8 cellular contexts compared by ENCODE assay signal in genomic region chr2:28567076-28567471, GRCh38.
A peak's percentile ranks its signal among the peaks of the same experiment; 100 is the strongest.
DNase-seq lines count a peak whose midpoint lies in the region; ATAC-seq and TF ChIP-seq lines count a peak whose summit lies in the region.

No MANE protein-coding gene starts in this region.

- H3K36me3 ChIP-seq in ascending aorta, result no peaks in the 10 kb centered on the region
- H3K36me3 ChIP-seq in iPS-20b (ENCODE audit: insufficient read depth, low read depth, low read length), result no peaks in the 10 kb centered on the region

- no peak for TF ChIP-seq CTCF in ascending aorta (IDR thresholded peaks at IDR 0.05)

- H3K4me3 ChIP-seq in ascending aorta (peak overlapping the region; percentile 50 to 71), iPS-20b (ENCODE audit: low read length) (peak overlapping the region; percentile 79), skin epidermis (peak overlapping the region; percentile 39 to 58 (median 47))

- H3K27ac ChIP-seq in ascending aorta (peak overlapping the region; percentile 5 to 39), iPS-20b (ENCODE audit: low read length) (no peak overlapping the region), skin epidermis (peak overlapping the region in 18 of 21 experiments; percentile 45 to 85 (median 76))

- DNase-seq in NCI-H510A treated with DMSO at 0.1 percent for 48 hours (lab: John Stamatoyannopoulos, UW) (peak; percentile 43), NCI-H510A (lab: John Stamatoyannopoulos, UW) (no peak), NCI-H1417 treated with DMSO at 0.1 percent for 48 hours (lab: John Stamatoyannopoulos, UW) (peak; percentile 73), ascending aorta (ENCODE audit: low spot score in 2 of 2) (no peak), HuH-7.5 (ENCODE audit: low spot score) (no peak)

- peak overlapping the region; percentile 66; the same call in 1 of the 2 replicates for H3K9ac ChIP-seq in iPS-20b (ENCODE audit: low read depth, low read length)

- H3K9me3 ChIP-seq in ascending aorta (no peaks in the 10 kb centered on the region), iPS-20b (ENCODE audit: insufficient read depth, low read depth, low read length) (no peaks in the 10 kb centered on the region)

- no peaks in the 10 kb centered on the region for H3K27me3 ChIP-seq in ascending aorta
- peaks cover 14% of the 10 kb centered on the region for H3K27me3 ChIP-seq in iPS-20b (ENCODE audit: insufficient read depth, low read length)

- intact Hi-C loops in ascending aorta (cut with DNase I), result loop anchor here (1.0 to 10.0 kb wide), 6 partner anchors 16 to 882 kb away; partner anchors contain the start of genes SPDYA and WDR43

- no peak for ATAC-seq in HG02884 (IDR thresholded peaks at IDR 0.05; ENCODE audit: unreplicated experiment)

- H3K4me1 ChIP-seq in ascending aorta (peaks cover 0 to 5% of the 10 kb centered on the region in 2 donors), iPS-20b (ENCODE audit: insufficient read depth, low read length) (no peaks in the 10 kb centered on the region)

Comparison
In these comparisons a context has a peak if more than half of its experiments do, and no peak if none do; other contexts are left out.
1. DNase-seq: peak in NCI-H510A treated with DMSO at 0.1 percent for 48 hours (single experiment) and NCI-H1417 treated with DMSO at 0.1 percent for 48 hours (single experiment); none in NCI-H510A (single experiment), ascending aorta (0 of 2) and HuH-7.5 (single experiment).
2. Peak in every context shown above with its lines, with median percentiles within 50 percentile points of each other: H3K4me3 ChIP-seq.